ENCODE assay signal across 15 cellular contexts in genomic region chr15:91017716-91018115, GRCh38. TPM values are rescaled to one million over a fixed set of nuclear protein-coding genes. Genes with fewer than 3 reads are reported as not detected.
A peak's percentile ranks its signal among the peaks of the same experiment; 100 is the strongest.
DNase-seq lines count a peak whose midpoint lies in the region; ATAC-seq and TF ChIP-seq lines count a peak whose summit lies in the region.
"Had no signal": no experiment of that assay in that cellular context is flagged by ENCODE, and none has a peak within 500 bp of the region (broad histone marks: within the 10 kb centered on the region; RNA-seq: fewer than 3 reads in every experiment).

No MANE protein-coding gene starts in this region.

- H3K27ac ChIP-seq in MM.1S (ENCODE audit: low read length), result no peak overlapping the region

- no peak overlapping the region for H3K4me2 ChIP-seq in MM.1S (ENCODE audit: low read depth, low read length)

- H3K27me3 Mint-ChIP-seq in natural killer cell treated with Interleukin-12 subunit alpha and Interleukin-12 subunit beta and Interleukin-15 and Interleukin-18, amount 100 ng/mL, for 72 hours, result no peaks in the 10 kb centered on the region
- H3K27me3 Mint-ChIP-seq in natural killer cell (ENCODE audit: low read depth in 2 of 2), result no peaks in the 10 kb centered on the region
- no peaks in the 10 kb centered on the region for H3K27me3 Mint-ChIP-seq in activated naive CD8-positive, alpha-beta T cell
- H3K27me3 Mint-ChIP-seq in naive thymus-derived CD8-positive, alpha-beta T cell, result no peaks in the 10 kb centered on the region

- no peaks in the 10 kb centered on the region for H3K9me2 ChIP-seq in MM.1S (replicated peaks; ENCODE audit: insufficient read depth, low read length)

- no peak overlapping the region for H3K4me3 ChIP-seq in MM.1S (ENCODE audit: low read length)
- H3K4me3 ChIP-seq: MG63 had no signal

- H3K9me3 ChIP-seq in MM.1S (replicated peaks; ENCODE audit: insufficient read depth, low read length), result no peaks in the 10 kb centered on the region
- H3K9me3 ChIP-seq: MG63 had no signal

- H3K4me1 Mint-ChIP-seq in natural killer cell treated with Interleukin-12 subunit alpha and Interleukin-12 subunit beta and Interleukin-15 and Interleukin-18, amount 100 ng/mL, for 72 hours (ENCODE audit: low read depth in 2 of 2), result peaks cover 28 to 39% of the 10 kb centered on the region in 2 donors
- H3K4me1 Mint-ChIP-seq in natural killer cell, result peaks cover 18 to 48% of the 10 kb centered on the region in 2 donors
- peaks cover 37% of the 10 kb centered on the region for H3K4me1 Mint-ChIP-seq in activated naive CD8-positive, alpha-beta T cell (ENCODE audit: low read depth)
- H3K4me1 Mint-ChIP-seq in naive thymus-derived CD8-positive, alpha-beta T cell, result peaks cover 25 to 51% (median 44%) of the 10 kb centered on the region in 4 donors

- no peaks in the 10 kb centered on the region for H4K20me1 ChIP-seq in MM.1S (ENCODE audit: insufficient read depth, low read length)

- no peaks in the 10 kb centered on the region for H3K9me3 Mint-ChIP-seq in natural killer cell treated with Interleukin-12 subunit alpha and Interleukin-12 subunit beta and Interleukin-15 and Interleukin-18, amount 100 ng/mL, for 72 hours
- H3K9me3 Mint-ChIP-seq in natural killer cell, result no peaks in the 10 kb centered on the region
- no peaks in the 10 kb centered on the region for H3K9me3 Mint-ChIP-seq in activated naive CD8-positive, alpha-beta T cell (ENCODE audit: low read depth)
- no peaks in the 10 kb centered on the region for H3K9me3 Mint-ChIP-seq in naive thymus-derived CD8-positive, alpha-beta T cell
- H3K9me3 Mint-ChIP-seq: CD14-positive monocyte had no signal

- peaks cover 36% of the 10 kb centered on the region for H3K79me2 ChIP-seq in MM.1S (ENCODE audit: low read length)

- TF ChIP-seq CTCF in natural killer cell (IDR thresholded peaks at IDR 0.05) (no peak), MM.1S (IDR thresholded peaks at IDR 0.05; ENCODE audit: low read length) (no peak)

- H3K36me3 Mint-ChIP-seq in natural killer cell treated with Interleukin-12 subunit alpha and Interleukin-12 subunit beta and Interleukin-15 and Interleukin-18, amount 100 ng/mL, for 72 hours, result no peaks in the 10 kb centered on the region
- H3K36me3 Mint-ChIP-seq in natural killer cell, result no peaks in the 10 kb centered on the region
- peaks cover 7% of the 10 kb centered on the region for H3K36me3 Mint-ChIP-seq in activated naive CD8-positive, alpha-beta T cell
- peaks cover 0 to 52% (median 7%) of the 10 kb centered on the region in 3 donors for H3K36me3 Mint-ChIP-seq in naive thymus-derived CD8-positive, alpha-beta T cell

- peaks cover 6% of the 10 kb centered on the region for H3K4me1 ChIP-seq in MM.1S (ENCODE audit: low read length)

- no peaks in the 10 kb centered on the region for H3K27me3 ChIP-seq in MM.1S (replicated peaks; ENCODE audit: insufficient read depth, low read length)
- H3K27me3 ChIP-seq: MG63 had no signal

- no peaks in the 10 kb centered on the region for H3K36me3 ChIP-seq in MM.1S (replicated peaks; ENCODE audit: insufficient read depth, low read length)

- peak overlapping the region; percentile 7 for H3K4me3 Mint-ChIP-seq in natural killer cell treated with Interleukin-12 subunit alpha and Interleukin-12 subunit beta and Interleukin-15 and Interleukin-18, amount 100 ng/mL, for 72 hours
- no peak overlapping the region for H3K4me3 Mint-ChIP-seq in natural killer cell
- no peak overlapping the region for H3K4me3 Mint-ChIP-seq in activated naive CD8-positive, alpha-beta T cell
- no peak overlapping the region for H3K4me3 Mint-ChIP-seq in naive thymus-derived CD8-positive, alpha-beta T cell
- H3K4me3 Mint-ChIP-seq: CD14-positive monocyte had no signal

- POLR2A ChIA-PET in naive thymus-derived CD8-positive, alpha-beta T cell (lab: Charles Lee), result no interaction called here

- H3K27ac Mint-ChIP-seq in natural killer cell treated with Interleukin-12 subunit alpha and Interleukin-12 subunit beta and Interleukin-15 and Interleukin-18, amount 100 ng/mL, for 72 hours, result peak overlapping the region; percentile 36 to 65
- H3K27ac Mint-ChIP-seq in natural killer cell, result peak overlapping the region in 1 of 2 donors; percentile 36
- peak overlapping the region; percentile 82 for H3K27ac Mint-ChIP-seq in activated naive CD8-positive, alpha-beta T cell
- H3K27ac Mint-ChIP-seq in naive thymus-derived CD8-positive, alpha-beta T cell, result peak overlapping the region in 7 of 10 donors; percentile 20 to 79 (median 48)

- no peak for DNase-seq in natural killer cell treated with Interleukin-12 subunit alpha and Interleukin-12 subunit beta and Interleukin-15 and Interleukin-18, amount 100 ng/mL, for 72 hours (ENCODE audit: low spot score)
- DNase-seq in natural killer cell (no peak), kidney glomerular epithelial cell (lab: John Stamatoyannopoulos, UW) (no peak), cardiac septum (ENCODE audit: low spot score) (no peak), MM.1S (no peak)
- DNase-seq in naive thymus-derived CD8-positive, alpha-beta T cell, result no peak
- DNase-seq: AML-193, DMS53, MG63, NCI-H1092 treated with DMSO at 0.1 percent for 48 hours, NCI-H2227 treated with DMSO at 0.1 percent for 48 hours, NCI-H524 had no signal

- H3F3A ChIP-seq in MM.1S (ENCODE audit: insufficient read depth, low read length), result no peaks in the 10 kb centered on the region

- no peak overlapping the region for H3K9ac ChIP-seq in MM.1S (ENCODE audit: low read length)

- H2AFZ ChIP-seq in MM.1S (ENCODE audit: low read length), result no peak overlapping the region

- intact Hi-C loops in natural killer cell (cut with micrococcal nuclease) (no loop called here), cardiac septum (cut with DNase I) (no loop called here)

- ATAC-seq in natural killer cell treated with Interleukin-12 subunit alpha and Interleukin-12 subunit beta and Interleukin-15 and Interleukin-18, amount 100 ng/mL, for 72 hours, result no peak
- ATAC-seq in natural killer cell, result no peak
- ATAC-seq in naive thymus-derived CD8-positive, alpha-beta T cell, result no peak
- ATAC-seq: HepG2 had no signal

RNA-seq across cellular contexts. Expression of gene VPS33B, which starts 4.7 kb away (rescaled TPM):
- total RNA-seq in natural killer cell treated with Interleukin-12 subunit alpha and Interleukin-12 subunit beta and Interleukin-15 and Interleukin-18, amount 100 ng/mL, for 72 hours, result 10 to 100 TPM; 23.6 to 26.5 TPM
- total RNA-seq in natural killer cell (10 to 100 TPM; 19.8 to 28.6 (median 24.9) TPM), cardiac septum (6.8 TPM)
- 10 to 100 TPM; 23.6 to 27.1 TPM for total RNA-seq in naive thymus-derived CD8-positive, alpha-beta T cell
- polyA plus RNA-seq in naive thymus-derived CD8-positive, alpha-beta T cell, result 10 to 100 TPM in 1 of 3 donors, 1 to 10 TPM in 2; 5.3 to 12.4 (median 7.7) TPM

RNA-seq across cellular contexts. Expression of gene PRC1, which starts 23.4 kb away (rescaled TPM):
- total RNA-seq in natural killer cell treated with Interleukin-12 subunit alpha and Interleukin-12 subunit beta and Interleukin-15 and Interleukin-18, amount 100 ng/mL, for 72 hours, result 100 to 1,000 TPM in 1 of 2 donors, 10 to 100 TPM in 1; 84.3 to 160 TPM
- total RNA-seq in natural killer cell (10 to 100 TPM; 18.9 to 25.1 (median 23.3) TPM), cardiac septum (3.1 TPM)
- 1 to 10 TPM; 4.4 to 5.0 TPM for total RNA-seq in naive thymus-derived CD8-positive, alpha-beta T cell
- polyA plus RNA-seq in naive thymus-derived CD8-positive, alpha-beta T cell, result 1 to 10 TPM in 2 of 3 donors, under 1 TPM in 1; 0.77 to 2.3 (median 1.2) TPM
